ENCODE assay signal across 1 cellular context in the genomic region with DNA sequence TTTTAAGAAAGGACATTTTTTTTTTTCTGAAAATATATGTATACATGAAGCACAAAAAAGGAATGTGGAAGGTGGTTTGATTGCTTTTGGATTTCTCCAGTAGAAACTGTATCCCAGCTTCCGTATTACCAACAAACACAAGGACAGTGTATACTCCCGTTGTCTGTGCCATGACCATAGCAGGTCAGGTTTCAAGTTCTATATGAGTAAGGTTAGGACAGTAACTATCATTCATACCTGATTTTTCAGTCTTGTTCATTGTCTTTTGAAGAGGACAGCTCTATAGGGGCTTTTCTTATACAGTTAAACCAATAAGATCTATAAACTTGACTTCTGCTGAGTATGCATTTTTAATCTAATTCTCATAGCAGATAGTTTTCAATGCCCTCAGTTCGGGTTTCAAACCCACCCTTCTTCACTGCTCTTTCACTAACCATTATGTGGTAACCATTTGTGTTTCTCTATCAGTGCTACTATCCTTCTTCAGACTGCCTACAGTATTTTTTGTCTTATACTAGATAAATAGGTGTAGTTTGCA.
TF ChIP-seq lines count a peak whose summit lies in the region.

No MANE protein-coding gene starts in this region.

TF ChIP-seq in H1, 55 proteins besides CTCF, POLR2A, EP300 and RAD21:
- TF ChIP-seq HDAC2 (IDR thresholded peaks at IDR 0.05; ENCODE audit: borderline replicate concordance in 1 of 2, low read depth in 2 of 2, low read length in 2 of 2), result no peak
- TF ChIP-seq MAFK (IDR thresholded peaks at IDR 0.05; ENCODE audit: low read depth, low read length), result peak; percentile 60
